Comparison of ENCODE assay signal across 10 cellular contexts in genomic region chr19:15299568-15300409, GRCh38. TPM values are rescaled to one million over a fixed set of nuclear protein-coding genes. Genes with fewer than 3 reads are reported as not detected.
DNase-seq lines count a peak whose midpoint lies in the region; ATAC-seq and TF ChIP-seq lines count a peak whose summit lies in the region.
"Had no signal": no experiment of that assay in that cellular context is flagged by ENCODE, and none has a peak within 500 bp of the region (broad histone marks: within the 10 kb centered on the region; RNA-seq: fewer than 3 reads in every experiment).

No MANE protein-coding gene starts in this region.

- no peak for TF ChIP-seq CTCF in cardiac muscle cell (IDR thresholded peaks at IDR 0.05; ENCODE audit: low read depth, low read length)
- TF ChIP-seq CTCF in hepatocyte (IDR thresholded peaks at IDR 0.05; ENCODE audit: poor library complexity): no peak
- TF ChIP-seq CTCF in upper lobe of right lung (IDR thresholded peaks at IDR 0.05): no peak

- H3K4me1 ChIP-seq in cardiac muscle cell (ENCODE audit: low read depth) (peaks cover 67% of the 10 kb centered on the region), hepatocyte (ENCODE audit: insufficient read depth) (peaks cover 61% of the 10 kb centered on the region), upper lobe of right lung (peaks cover 97% of the 10 kb centered on the region)
- peaks cover 52% of the 10 kb centered on the region for H3K4me1 ChIP-seq in effector memory CD4-positive, alpha-beta T cell (ENCODE audit: control insufficient read depth, insufficient read depth, low read length, poor library complexity, severe bottlenecking)

- peak in 1 of 2 donors; percentile 68 for DNase-seq in cardiac muscle cell (ENCODE audit: low read depth in 1 of 2, low spot score in 1 of 2)
- no peak for DNase-seq in cardiac septum (ENCODE audit: low spot score)
- DNase-seq in activated naive CD4-positive, alpha-beta T cell treated with anti-CD3 and anti-CD28 coated beads, Interleukin-2, amount 50 U/mL, for 72 hours (ENCODE audit: low spot score in 2 of 2): no peak
- DNase-seq in hepatocyte (ENCODE audit: low spot score): no peak
- DNase-seq in upper lobe of right lung: peak; percentile 47
- DNase-seq in NCI-H748 treated with DMSO at 0.1 percent for 48 hours (lab: John Stamatoyannopoulos, UW): no peak
- no peak for DNase-seq in effector memory CD4-positive, alpha-beta T cell
- DNase-seq in NCI-H187 (lab: John Stamatoyannopoulos, UW): no peak
- DNase-seq: left cardiac atrium, NCI-H2107 had no signal

- ATAC-seq in activated naive CD4-positive, alpha-beta T cell treated with anti-CD3 and anti-CD28 coated beads, Interleukin-2, amount 50 U/mL, for 72 hours: no peak
- ATAC-seq in upper lobe of right lung: peak; percentile 61
- ATAC-seq: left cardiac atrium had no signal

- no peaks in the 10 kb centered on the region for H3K9me3 Mint-ChIP-seq in activated naive CD4-positive, alpha-beta T cell treated with anti-CD3 and anti-CD28 coated beads, Interleukin-2, amount 50 U/mL, for 72 hours

- H3K4me3 ChIP-seq in cardiac muscle cell (no peak overlapping the region), hepatocyte (no peak overlapping the region), upper lobe of right lung (no peak overlapping the region)
- no peak overlapping the region for H3K4me3 ChIP-seq in effector memory CD4-positive, alpha-beta T cell (ENCODE audit: insufficient read depth, low read depth, low read length, poor library complexity, severe bottlenecking)

- no peaks in the 10 kb centered on the region for H3K27me3 ChIP-seq in cardiac muscle cell
- no peaks in the 10 kb centered on the region for H3K27me3 ChIP-seq in hepatocyte
- no peaks in the 10 kb centered on the region for H3K27me3 ChIP-seq in upper lobe of right lung
- no peaks in the 10 kb centered on the region for H3K27me3 ChIP-seq in effector memory CD4-positive, alpha-beta T cell (replicated peaks; ENCODE audit: control insufficient read depth, insufficient read depth, low read length, poor library complexity, severe bottlenecking)

- peaks cover 99% of the 10 kb centered on the region for H3K79me2 ChIP-seq in hepatocyte

- H3K9me3 ChIP-seq in cardiac muscle cell (ENCODE audit: low read depth) (no peaks in the 10 kb centered on the region), hepatocyte (ENCODE audit: low read depth) (no peaks in the 10 kb centered on the region), upper lobe of right lung (no peaks in the 10 kb centered on the region)
- H3K9me3 ChIP-seq in effector memory CD4-positive, alpha-beta T cell (ENCODE audit: control insufficient read depth, low read length): no peaks in the 10 kb centered on the region

- intact Hi-C loops in cardiac septum (cut with DNase I): no loop called here
- intact Hi-C loops in upper lobe of right lung (cut with DNase I): no loop called here

- H4K20me1 ChIP-seq in hepatocyte (ENCODE audit: insufficient read depth, poor library complexity, severe bottlenecking): peaks cover 100% of the 10 kb centered on the region

- H3K36me3 ChIP-seq in cardiac muscle cell (no peaks in the 10 kb centered on the region), hepatocyte (replicated peaks; ENCODE audit: insufficient read depth, low read depth) (no peaks in the 10 kb centered on the region), upper lobe of right lung (no peaks in the 10 kb centered on the region)
- H3K36me3 ChIP-seq in effector memory CD4-positive, alpha-beta T cell (ENCODE audit: control insufficient read depth, insufficient read depth, low read length): no peaks in the 10 kb centered on the region

- H3K4me2 ChIP-seq in hepatocyte: no peak overlapping the region

- H3K27ac ChIP-seq in cardiac muscle cell (peak overlapping the region; percentile 81), hepatocyte (peak overlapping the region; percentile 76), upper lobe of right lung (peak overlapping the region; percentile 55)
- no peak overlapping the region for H3K27ac ChIP-seq in effector memory CD4-positive, alpha-beta T cell (ENCODE audit: insufficient read depth, low read length, poor library complexity, severe bottlenecking)

- WGBS in hepatocyte (ENCODE audit: low lambda C conversion rate, missing lambda C conversion rate): 75% methylated on average over 12 of the region's 12 CpGs

- H2AFZ ChIP-seq in hepatocyte: no peak overlapping the region

- H3K36me3 Mint-ChIP-seq in activated naive CD4-positive, alpha-beta T cell treated with anti-CD3 and anti-CD28 coated beads, Interleukin-2, amount 50 U/mL, for 72 hours: peaks cover 0 to 19% of the 10 kb centered on the region in 2 donors

- no peaks in the 10 kb centered on the region for H3K9me2 ChIP-seq in hepatocyte (replicated peaks; ENCODE audit: insufficient read depth)

- H3K27ac Mint-ChIP-seq in activated naive CD4-positive, alpha-beta T cell treated with anti-CD3 and anti-CD28 coated beads, Interleukin-2, amount 50 U/mL, for 72 hours: peak overlapping the region; percentile 91 to 100

RNA-seq across cellular contexts. Expression of gene BRD4, which starts 32.5 kb away (rescaled TPM):
- total RNA-seq in cardiac muscle cell (25.9 and 42.5 TPM in 2 replicates), cardiac septum (72.3 TPM), hepatocyte (18.0 and 18.1 TPM in 2 replicates), upper lobe of right lung (101 TPM)
- polyA plus RNA-seq in cardiac muscle cell (86.1 and 109 TPM in 2 replicates), hepatocyte (88.4 and 109 TPM in 2 replicates)
- total RNA-seq in activated naive CD4-positive, alpha-beta T cell treated with anti-CD3 and anti-CD28 coated beads, Interleukin-2, amount 50 U/mL, for 72 hours: 100 to 1,000 TPM; 108 to 114 TPM
